3 cellular contexts compared by ENCODE assay signal in genomic region chr4:82046796-82047195, GRCh38.
"Had no signal": no experiment of that assay in that cellular context is flagged by ENCODE, and none has a peak within 500 bp of the region (broad histone marks: within the 10 kb centered on the region; RNA-seq: fewer than 3 reads in every experiment).

No MANE protein-coding gene starts in this region.

- DNase-seq: H9, HCEC 1CT, KG1 had no signal
